Comparison of ENCODE assay signal across 8 cellular contexts in genomic region chr18:80147418-80148315, GRCh38. TPM values are rescaled to one million over a fixed set of nuclear protein-coding genes. Genes with fewer than 3 reads are reported as not detected.
DNase-seq lines count a peak whose midpoint lies in the region; ATAC-seq, FAIRE-seq and TF ChIP-seq lines count a peak whose summit lies in the region.

No MANE protein-coding gene starts in this region.

- no peaks in the 10 kb centered on the region for H3K27me3 ChIP-seq in CD8-positive, alpha-beta memory T cell (ENCODE audit: insufficient read depth, low read length, poor library complexity, severe bottlenecking)
- H3K27me3 ChIP-seq in pancreas: no peaks in the 10 kb centered on the region
- H3K27me3 ChIP-seq in thymus (ENCODE audit: control insufficient read depth, insufficient read depth): no peaks in the 10 kb centered on the region

- peak overlapping the region; percentile 68 for H3K4me3 ChIP-seq in CD8-positive, alpha-beta memory T cell (ENCODE audit: low read length)
- H3K4me3 ChIP-seq in pancreas: peak overlapping the region; percentile 24 to 58 (median 46)
- H3K4me3 ChIP-seq in thymus (ENCODE audit: low read length): peak overlapping the region; percentile 62

- FAIRE-seq in HTR-8/SVneo (lab: Jason Lieb, UNC) (no peak), pancreas (lab: Jason Lieb, UNC) (no peak)

- H3K9me3 Mint-ChIP-seq in CD8-positive, alpha-beta memory T cell: no peaks in the 10 kb centered on the region
- H3K9me3 Mint-ChIP-seq in activated naive CD4-positive, alpha-beta T cell treated with anti-CD3 and anti-CD28 coated beads, Interleukin-2, amount 50 U/mL, for 24 hours: no peaks in the 10 kb centered on the region

- 27 to 30% methylated on average over 52 of the region's 52 CpGs for WGBS in pancreas, 2 donors
- WGBS in thymus: 20% methylated on average over 52 of the region's 52 CpGs

- CTCF ChIA-PET in CD8-positive, alpha-beta memory T cell (lab: Charles Lee): interaction anchor here (1.2 to 4.0 kb wide), 2 partner anchors 11 to 14 kb away, joined by 3 to 17 read pairs; no protein-coding TSS in a partner anchor

- H3K36me3 ChIP-seq in CD8-positive, alpha-beta memory T cell (ENCODE audit: insufficient read depth, low read length): no peaks in the 10 kb centered on the region
- H3K36me3 ChIP-seq in pancreas: no peaks in the 10 kb centered on the region
- no peaks in the 10 kb centered on the region for H3K36me3 ChIP-seq in thymus (ENCODE audit: control insufficient read depth, insufficient read depth)

- POLR2A ChIA-PET in CD8-positive, alpha-beta memory T cell (lab: Charles Lee): no interaction called here

- ATAC-seq in GM19468 (IDR thresholded peaks at IDR 0.05; ENCODE audit: extremely low read depth, unreplicated experiment) (peak; percentile 24), pancreas (peak; percentile 87 to 95 (median 94))

- intact Hi-C loops in pancreas (cut with DNase I): no loop called here

- TF ChIP-seq CTCF in pancreas (IDR thresholded peaks at IDR 0.05): no peak

- H3K27ac Mint-ChIP-seq in CD8-positive, alpha-beta memory T cell: peak overlapping the region in 5 of 8 donors; percentile 7 to 83 (median 52)
- H3K27ac Mint-ChIP-seq in activated naive CD4-positive, alpha-beta T cell treated with anti-CD3 and anti-CD28 coated beads, Interleukin-2, amount 50 U/mL, for 24 hours: peak overlapping the region; percentile 5

- H3K27me3 Mint-ChIP-seq in CD8-positive, alpha-beta memory T cell: peaks cover 4 to 21% of the 10 kb centered on the region in 2 donors
- H3K27me3 Mint-ChIP-seq in activated naive CD4-positive, alpha-beta T cell treated with anti-CD3 and anti-CD28 coated beads, Interleukin-2, amount 50 U/mL, for 24 hours: peaks cover 10% of the 10 kb centered on the region

- H3K27ac ChIP-seq in CD8-positive, alpha-beta memory T cell (ENCODE audit: low read depth, low read length): no peak overlapping the region
- H3K27ac ChIP-seq in pancreas (peak overlapping the region in 3 of 4 donors; percentile 45 to 82 (median 80)), thymus (ENCODE audit: low read depth) (peak overlapping the region; percentile 46)

- peaks cover 0 to 6% (median 0%) of the 10 kb centered on the region in 3 donors for H3K36me3 Mint-ChIP-seq in CD8-positive, alpha-beta memory T cell
- no peaks in the 10 kb centered on the region for H3K36me3 Mint-ChIP-seq in activated naive CD4-positive, alpha-beta T cell treated with anti-CD3 and anti-CD28 coated beads, Interleukin-2, amount 50 U/mL, for 24 hours

- DNase-seq in CD8-positive, alpha-beta memory T cell: peak; percentile 52 to 84 (median 62)
- DNase-seq in HTR-8/SVneo (ENCODE audit: insufficient read length, low spot score) (peak; percentile 65), SIG-M5 (lab: John Stamatoyannopoulos, UW) (peak; percentile 3), glomerular visceral epithelial cell (ENCODE audit: extremely low spot score) (peak; percentile 70), pancreas (peak; percentile 79 to 92 (median 85))

- no peaks in the 10 kb centered on the region for H3K4me1 ChIP-seq in CD8-positive, alpha-beta memory T cell (ENCODE audit: insufficient read depth, low read length)
- H3K4me1 ChIP-seq in pancreas (peaks cover 8 to 15% (median 14%) of the 10 kb centered on the region in 3 donors), thymus (ENCODE audit: control insufficient read depth, insufficient read depth, low read length) (peaks cover 2% of the 10 kb centered on the region)

- H3K4me3 Mint-ChIP-seq in CD8-positive, alpha-beta memory T cell: peak overlapping the region; percentile 69 to 87 (median 82)
- peak overlapping the region; percentile 89 for H3K4me3 Mint-ChIP-seq in activated naive CD4-positive, alpha-beta T cell treated with anti-CD3 and anti-CD28 coated beads, Interleukin-2, amount 50 U/mL, for 24 hours

- no peaks in the 10 kb centered on the region for H3K9me3 ChIP-seq in CD8-positive, alpha-beta memory T cell (ENCODE audit: low read length)
- H3K9me3 ChIP-seq in pancreas: no peaks in the 10 kb centered on the region
- H3K9me3 ChIP-seq in thymus (ENCODE audit: control insufficient read depth): no peaks in the 10 kb centered on the region

- peaks cover 10 to 25% (median 17%) of the 10 kb centered on the region in 3 donors for H3K4me1 Mint-ChIP-seq in CD8-positive, alpha-beta memory T cell
- H3K4me1 Mint-ChIP-seq in activated naive CD4-positive, alpha-beta T cell treated with anti-CD3 and anti-CD28 coated beads, Interleukin-2, amount 50 U/mL, for 24 hours: peaks cover 18% of the 10 kb centered on the region

RNA-seq across cellular contexts. Expression of gene ADNP2, which starts 38.6 kb away (rescaled TPM):
- total RNA-seq in CD8-positive, alpha-beta memory T cell: 10 to 100 TPM; 18.5 to 18.9 TPM
- 9.8 TPM for polyA plus RNA-seq in CD8-positive, alpha-beta memory T cell
- 1 to 10 TPM; 5.9 to 8.4 (median 7.0) TPM for total RNA-seq in pancreas
- 1 to 10 TPM; 4.2 to 4.7 TPM for polyA plus RNA-seq in pancreas
- 9.7 TPM for polyA plus RNA-seq in thymus

Comparison
In these comparisons a context has a peak if more than half of its experiments do, and no peak if none do; other contexts are left out.
1. DNase-seq: peak in every context shown above with its lines; median percentile 85 in pancreas; 70 in glomerular visceral epithelial cell; 65 in HTR-8/SVneo; 62 in CD8-positive, alpha-beta memory T cell; 3 in SIG-M5.